ENCODE assay signal across 8 cellular contexts in the genomic region with DNA sequence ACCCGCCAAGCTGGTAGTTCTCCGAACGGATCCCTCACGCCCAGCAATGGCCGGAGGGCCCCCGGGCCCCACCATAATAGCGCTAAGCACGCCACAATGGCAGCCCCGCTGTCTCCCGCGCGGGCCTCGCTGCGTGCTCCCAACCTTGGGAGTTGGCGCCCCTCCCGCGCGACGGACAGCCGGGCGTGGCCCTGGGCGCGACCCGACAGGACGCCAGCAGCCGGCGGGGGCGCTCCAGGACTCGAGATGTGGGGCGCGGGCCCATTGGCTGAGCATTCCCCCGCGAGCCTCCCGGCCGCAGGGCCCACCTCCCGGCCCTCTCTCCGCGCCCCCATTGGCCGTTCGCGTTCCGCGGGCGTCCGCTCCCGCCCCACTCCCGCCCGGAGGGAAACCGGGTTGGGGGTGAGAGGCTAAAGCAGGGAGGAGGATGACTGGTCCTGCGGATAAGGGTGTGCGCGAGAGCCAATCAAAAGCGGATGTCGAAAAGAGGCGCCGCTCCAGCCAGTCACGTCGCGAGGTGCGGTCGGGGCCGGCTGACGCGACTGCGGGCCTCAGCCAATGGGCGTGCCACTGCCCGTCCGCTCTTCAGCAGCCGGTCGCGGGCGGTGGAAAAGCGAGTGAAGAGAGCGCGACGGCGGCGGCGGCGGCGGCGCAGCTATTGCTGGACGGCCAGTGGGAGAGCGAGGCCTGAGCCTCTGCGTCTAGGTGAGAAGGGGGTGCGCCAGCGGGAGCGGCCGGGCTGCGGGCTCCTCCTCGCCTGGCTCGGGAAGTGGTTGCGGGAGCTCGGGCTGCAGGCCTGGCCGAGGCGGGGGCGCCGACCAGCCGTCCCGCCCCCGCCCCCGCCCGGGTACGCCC. TPM values are rescaled to one million over a fixed set of nuclear protein-coding genes. Genes with fewer than 3 reads are reported as not detected.
DNase-seq lines count a peak whose midpoint lies in the region; ATAC-seq and TF ChIP-seq lines count a peak whose summit lies in the region.

A gene with protein sequence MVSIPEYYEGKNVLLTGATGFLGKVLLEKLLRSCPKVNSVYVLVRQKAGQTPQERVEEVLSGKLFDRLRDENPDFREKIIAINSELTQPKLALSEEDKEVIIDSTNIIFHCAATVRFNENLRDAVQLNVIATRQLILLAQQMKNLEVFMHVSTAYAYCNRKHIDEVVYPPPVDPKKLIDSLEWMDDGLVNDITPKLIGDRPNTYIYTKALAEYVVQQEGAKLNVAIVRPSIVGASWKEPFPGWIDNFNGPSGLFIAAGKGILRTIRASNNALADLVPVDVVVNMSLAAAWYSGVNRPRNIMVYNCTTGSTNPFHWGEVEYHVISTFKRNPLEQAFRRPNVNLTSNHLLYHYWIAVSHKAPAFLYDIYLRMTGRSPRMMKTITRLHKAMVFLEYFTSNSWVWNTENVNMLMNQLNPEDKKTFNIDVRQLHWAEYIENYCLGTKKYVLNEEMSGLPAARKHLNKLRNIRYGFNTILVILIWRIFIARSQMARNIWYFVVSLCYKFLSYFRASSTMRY (plus strand): TSS at position 567 of the 855 bp plus-strand sequence. CDS start 26,098 bp downstream, outside the sequence.

- H3K36me3 Mint-ChIP-seq in CD4-positive, CD25-positive, alpha-beta regulatory T cell, result no peaks in the 10 kb centered on the region

- H3K9me3 ChIP-seq in CD4-positive, CD25-positive, alpha-beta regulatory T cell (ENCODE audit: control insufficient read depth in 2 of 2, low read length in 2 of 2), result no peaks in the 10 kb centered on the region
- H3K9me3 ChIP-seq in left lung, result no peaks in the 10 kb centered on the region

- ATAC-seq in CD4-positive, CD25-positive, alpha-beta regulatory T cell (ENCODE audit: low read depth in 2 of 2), result peak; percentile 92
- ATAC-seq in GM19395 (IDR thresholded peaks at IDR 0.05; ENCODE audit: unreplicated experiment), result peak; percentile 93
- peak; percentile 83 for ATAC-seq in HG03565 (IDR thresholded peaks at IDR 0.05; ENCODE audit: unreplicated experiment)
- ATAC-seq in left lung, result peak; percentile 97

- H3K9me3 Mint-ChIP-seq in CD4-positive, CD25-positive, alpha-beta regulatory T cell, result no peaks in the 10 kb centered on the region

- H3K27me3 Mint-ChIP-seq in CD4-positive, CD25-positive, alpha-beta regulatory T cell, result peaks cover 29% of the 10 kb centered on the region

- peaks cover 4% of the 10 kb centered on the region for H3K27me3 ChIP-seq in CD4-positive, CD25-positive, alpha-beta regulatory T cell (ENCODE audit: control insufficient read depth, insufficient read depth, low read length)
- no peaks in the 10 kb centered on the region for H3K27me3 ChIP-seq in left lung

- peaks cover 21% of the 10 kb centered on the region for H3K4me1 ChIP-seq in CD4-positive, CD25-positive, alpha-beta regulatory T cell (ENCODE audit: control insufficient read depth, insufficient read depth, low read length, poor library complexity, severe bottlenecking)
- H3K4me1 ChIP-seq in left lung, result peaks cover 12 to 48% of the 10 kb centered on the region in 2 donors

- peak within 1 kb of the TSS; percentile 89 to 98 (median 96) for H3K4me3 Mint-ChIP-seq in CD4-positive, CD25-positive, alpha-beta regulatory T cell

- H3K4me1 Mint-ChIP-seq in CD4-positive, CD25-positive, alpha-beta regulatory T cell, result peaks cover 17 to 61% (median 41%) of the 10 kb centered on the region in 4 donors

- peak; percentile 94 to 99 (median 96) for DNase-seq in CD4-positive, CD25-positive, alpha-beta regulatory T cell
- DNase-seq in NCI-H774 (lab: John Stamatoyannopoulos, UW) (peak; percentile 99), dermis blood vessel endothelial cell (peak; percentile 99), left lung (peak; percentile 99 to 100)
- DNase-seq in activated CD4-positive, alpha-beta T cell treated with anti-CD3 and anti-CD28 coated beads, Interleukin-2, amount 50 U/mL, for 48 hours, result peak; percentile 94 to 95
- peak; percentile 97 for DNase-seq in stimulated activated CD4-positive, alpha-beta T cell treated with anti-CD3 and anti-CD28 coated beads, Interleukin-4, amount 100 ng/mL, for 24 hours

- intact Hi-C loops in left lung (cut with DNase I), result no loop called here

- no peaks in the 10 kb centered on the region for H3K36me3 ChIP-seq in CD4-positive, CD25-positive, alpha-beta regulatory T cell (ENCODE audit: control insufficient read depth, insufficient read depth, low read length)
- no peaks in the 10 kb centered on the region for H3K36me3 ChIP-seq in left lung

- peak within 1 kb of the TSS; percentile 74 for H3K27ac ChIP-seq in CD4-positive, CD25-positive, alpha-beta regulatory T cell (ENCODE audit: insufficient read depth, low read length, poor library complexity, severe bottlenecking)
- H3K27ac ChIP-seq in left lung, result peak within 1 kb of the TSS; percentile 91 to 97

- peak within 1 kb of the TSS; percentile 89 for H3K4me3 ChIP-seq in CD4-positive, CD25-positive, alpha-beta regulatory T cell (ENCODE audit: low read depth, low read length)
- peak within 1 kb of the TSS; percentile 88 to 97 for H3K4me3 ChIP-seq in left lung

- TF ChIP-seq CTCF in left lung (IDR thresholded peaks at IDR 0.05), result peak; percentile 54 to 82

- peak within 1 kb of the TSS; percentile 93 to 98 (median 97) for H3K27ac Mint-ChIP-seq in CD4-positive, CD25-positive, alpha-beta regulatory T cell

RNA-seq across cellular contexts. Expression of the gene that starts here (rescaled TPM):
- 41.0 TPM for total RNA-seq in CD4-positive, CD25-positive, alpha-beta regulatory T cell
- polyA plus RNA-seq in CD4-positive, CD25-positive, alpha-beta regulatory T cell, result 10 to 100 TPM in 1 of 4 donors, 1 to 10 TPM in 3; 7.8 to 11.4 (median 9.5) TPM
- total RNA-seq in dermis blood vessel endothelial cell, result 76.2 and 115 TPM in 2 replicates
- 10 to 100 TPM; 51.0 to 69.2 TPM for total RNA-seq in left lung

Comparison
In these comparisons a context has a peak if more than half of its experiments do, and no peak if none do; other contexts are left out.
1. Peak in every context shown above with its lines: DNase-seq, ATAC-seq, H3K4me3 ChIP-seq and H3K27ac ChIP-seq.